Comparison of ENCODE assay signal across 28 cellular contexts in genomic region chr1:44849575-44850132, GRCh38. TPM values are rescaled to one million over a fixed set of nuclear protein-coding genes. Genes with fewer than 3 reads are reported as not detected.
DNase-seq lines count a peak whose midpoint lies in the region; ATAC-seq, FAIRE-seq and TF ChIP-seq lines count a peak whose summit lies in the region.
"Had no signal": no experiment of that assay in that cellular context is flagged by ENCODE, and none has a peak within 500 bp of the region (broad histone marks: within the 10 kb centered on the region; RNA-seq: fewer than 3 reads in every experiment).

No MANE protein-coding gene starts in this region.

- H3K79me2 ChIP-seq in mammary epithelial cell (ENCODE audit: insufficient read depth, low read length) = no peaks in the 10 kb centered on the region

- H3K4me1 ChIP-seq in mammary epithelial cell (ENCODE audit: insufficient read depth, low read length) = peaks cover 5% of the 10 kb centered on the region
- H3K4me1 ChIP-seq: BE2C, Caco-2, left lung, stomach, upper lobe of right lung had no signal

- H2AFZ ChIP-seq in mammary epithelial cell (ENCODE audit: low read depth, low read length) = no peak overlapping the region

- no peak overlapping the region for H3K27ac ChIP-seq in mammary epithelial cell (ENCODE audit: insufficient read depth, low read depth, low read length)
- H3K27ac ChIP-seq: esophagus squamous epithelium, left lung, stomach, upper lobe of right lung had no signal

- TF ChIP-seq CTCF in HFFc6 (IDR thresholded peaks at IDR 0.05) = no peak
- no peak for TF ChIP-seq CTCF in mammary epithelial cell (conservative IDR thresholded peaks at IDR 0.05 in 1 of 2, IDR thresholded peaks at IDR 0.05 in 1 of 2; ENCODE audit: extremely low read depth in 1 of 2, insufficient read depth in 1 of 2, low read depth in 1 of 2, low read length in 2 of 2)
- TF ChIP-seq CTCF in nephron (IDR thresholded peaks at IDR 0.05; ENCODE audit: unreplicated experiment in 3 of 3) = no peak
- TF ChIP-seq CTCF in D721Med (IDR thresholded peaks at IDR 0.05; ENCODE audit: insufficient read depth, missing control alignments) = no peak
- no peak for TF ChIP-seq CTCF in type B pancreatic cell (conservative IDR thresholded peaks at IDR 0.05)

- H3K27ac Mint-ChIP-seq in activated CD4-positive, alpha-beta T cell treated with anti-CD3 and anti-CD28 coated beads for 36 hours = no peak overlapping the region
- H3K27ac Mint-ChIP-seq in HFFc6 (no peak overlapping the region), nephron (peak overlapping the region in 2 of 3 experiments; percentile 64 to 95), type B pancreatic cell (no peak overlapping the region)
- H3K27ac Mint-ChIP-seq: activated B cell treated with CpG ODN at 0.5 μM for 24 hours, progenitor cell of endocrine pancreas had no signal

- no peaks in the 10 kb centered on the region for H3K9me3 Mint-ChIP-seq in activated CD4-positive, alpha-beta T cell treated with anti-CD3 and anti-CD28 coated beads for 36 hours (ENCODE audit: low read depth)
- no peaks in the 10 kb centered on the region for H3K9me3 Mint-ChIP-seq in HFFc6
- H3K9me3 Mint-ChIP-seq in nephron = no peaks in the 10 kb centered on the region
- H3K9me3 Mint-ChIP-seq in type B pancreatic cell = no peaks in the 10 kb centered on the region
- H3K9me3 Mint-ChIP-seq: activated B cell treated with CpG ODN at 0.5 μM for 24 hours had no signal

- 4% methylated on average over 2 of the region's 2 CpGs for WGBS in mammary epithelial cell (ENCODE audit: low coverage, missing lambda C conversion rate)

- dilution Hi-C loops in mammary epithelial cell (cut with HindIII; ENCODE audit: low sequenced_read_pairs) = loop anchor here (5.0 kb wide), 1 partner anchor 48 kb away; no protein-coding TSS in a partner anchor

- H3K27me3 Mint-ChIP-seq in activated CD4-positive, alpha-beta T cell treated with anti-CD3 and anti-CD28 coated beads for 36 hours = no peaks in the 10 kb centered on the region
- H3K27me3 Mint-ChIP-seq in HFFc6 (ENCODE audit: insufficient read depth) = no peaks in the 10 kb centered on the region
- no peaks in the 10 kb centered on the region for H3K27me3 Mint-ChIP-seq in nephron (ENCODE audit: low read depth)
- H3K27me3 Mint-ChIP-seq in type B pancreatic cell = no peaks in the 10 kb centered on the region
- H3K27me3 Mint-ChIP-seq: activated B cell treated with CpG ODN at 0.5 μM for 24 hours, progenitor cell of endocrine pancreas had no signal

- H3K36me3 Mint-ChIP-seq in activated CD4-positive, alpha-beta T cell treated with anti-CD3 and anti-CD28 coated beads for 36 hours (ENCODE audit: low read depth) = peaks cover 28% of the 10 kb centered on the region
- H3K36me3 Mint-ChIP-seq in HFFc6 (ENCODE audit: low read depth) (peaks cover 18% of the 10 kb centered on the region), nephron (ENCODE audit: low read depth) (peaks cover 22% of the 10 kb centered on the region), type B pancreatic cell (peaks cover 24% of the 10 kb centered on the region)

- peaks cover 11% of the 10 kb centered on the region for H3K4me1 Mint-ChIP-seq in activated CD4-positive, alpha-beta T cell treated with anti-CD3 and anti-CD28 coated beads for 36 hours
- peaks cover 7% of the 10 kb centered on the region for H3K4me1 Mint-ChIP-seq in HFFc6 (ENCODE audit: low read depth)
- peaks cover 36% of the 10 kb centered on the region for H3K4me1 Mint-ChIP-seq in nephron
- H3K4me1 Mint-ChIP-seq in type B pancreatic cell (ENCODE audit: unreplicated experiment) = peaks cover 10% of the 10 kb centered on the region

- H3K4me2 ChIP-seq in mammary epithelial cell (ENCODE audit: insufficient read depth, low read depth, low read length) = no peak overlapping the region
- H3K4me2 ChIP-seq: SK-N-SH had no signal

- no peak overlapping the region for H3K4me3 Mint-ChIP-seq in activated CD4-positive, alpha-beta T cell treated with anti-CD3 and anti-CD28 coated beads for 36 hours
- no peak overlapping the region for H3K4me3 Mint-ChIP-seq in HFFc6
- H3K4me3 Mint-ChIP-seq in nephron = no peak overlapping the region
- no peak overlapping the region for H3K4me3 Mint-ChIP-seq in type B pancreatic cell
- H3K4me3 Mint-ChIP-seq: activated B cell treated with CpG ODN at 0.5 μM for 24 hours had no signal

- no peaks in the 10 kb centered on the region for H3K36me3 ChIP-seq in mammary epithelial cell (ENCODE audit: insufficient read depth, low read length)
- H3K36me3 ChIP-seq: BE2C had no signal

- H3K9me3 ChIP-seq in mammary epithelial cell (replicated peaks; ENCODE audit: insufficient read depth, low read length) = no peaks in the 10 kb centered on the region
- H3K9me3 ChIP-seq: BE2C, Caco-2, esophagus squamous epithelium, left lung, SK-N-SH, stomach, upper lobe of right lung had no signal

- peak; percentile 89 for ATAC-seq in activated CD4-positive, alpha-beta T cell treated with anti-CD3 and anti-CD28 coated beads for 36 hours
- no peak for ATAC-seq in HG03469 (IDR thresholded peaks at IDR 0.05; ENCODE audit: unreplicated experiment)
- ATAC-seq: left lung, upper lobe of right lung had no signal

- no peak overlapping the region for H3K4me3 ChIP-seq in mammary epithelial cell (replicated peaks in 1 of 3; ENCODE audit: insufficient read depth in 1 of 3, low read depth in 2 of 3, low read length in 3 of 3)
- H3K4me3 ChIP-seq: esophagus squamous epithelium, left lung, stomach, upper lobe of right lung had no signal

- H3K9ac ChIP-seq in mammary epithelial cell (ENCODE audit: insufficient read depth, low read length) = no peak overlapping the region
- H3K9ac ChIP-seq: SK-N-SH had no signal

- in situ Hi-C loops in mammary epithelial cell (cut with MboI; ENCODE audit: low sequenced_read_pairs in 2 of 2) = loop anchor here in 1 of 2 donors (25.0 kb wide), 1 partner anchor 463 kb away; no protein-coding TSS in a partner anchor

- BruUV-seq in mammary epithelial cell (replicated peaks; lab: Mats Ljungman, UMichigan) = no TSS peak

- FAIRE-seq in D721Med (lab: Jason Lieb, UNC) = no peak
- FAIRE-seq: A204.1, HTR-8/SVneo, RCC 7860, small intestine had no signal

- no peak for DNase-seq in activated CD4-positive, alpha-beta T cell treated with anti-CD3 and anti-CD28 coated beads for 36 hours
- DNase-seq in activated CD4-positive, alpha-beta T cell treated with anti-CD3 and anti-CD28 coated beads for 4 hours = no peak
- DNase-seq in HFFc6 (peak; percentile 4), mammary epithelial cell (peak; percentile 82), D721Med (ENCODE audit: insufficient read length, low spot score) (no peak), type B pancreatic cell (ENCODE audit: extremely low spot score, unreplicated experiment) (no peak)
- DNase-seq: activated B cell treated with CpG ODN at 0.5 μM for 24 hours; activated CD8-positive, alpha-beta memory T cell treated with anti-CD3 and anti-CD28 coated beads for 24 hours; activated effector memory CD4-positive, alpha-beta T cell treated with Interleukin-2 at 50 U/mL for 16 hours; BE2C; Caco-2; effector CD8-positive, alpha-beta T cell; EL; esophagus squamous epithelium; HCEC 1CT; left lung; NCI-H510A treated with DMSO at 0.1 percent for 48 hours; SK-N-SH; small intestine; stimulated activated CD4-positive, alpha-beta T cell treated with anti-CD3 and anti-CD28 coated beads, Interleukin-2, amount 100 ng/mL, for 48 hours; stomach; upper lobe of right lung had no signal

- no peaks in the 10 kb centered on the region for H4K20me1 ChIP-seq in mammary epithelial cell (ENCODE audit: insufficient read depth, low read length)

- intact Hi-C loops in activated CD4-positive, alpha-beta T cell treated with anti-CD3 and anti-CD28 coated beads for 36 hours (cut with DNase I, micrococcal nuclease) = no loop called here
- intact Hi-C loops in mammary epithelial cell (cut with micrococcal nuclease) = no loop called here

- CTCF ChIA-PET in activated CD4-positive, alpha-beta T cell treated with anti-CD3 and anti-CD28 coated beads for 36 hours (lab: Charles Lee) = interaction anchor here (2.6 kb wide), 1 partner anchor 14 kb away, joined by 7 read pairs; no protein-coding TSS in a partner anchor
- CTCF ChIA-PET in mammary epithelial cell (lab: Charles Lee; ENCODE audit: low non-redundant PET) = no interaction called here

- POLR2A ChIA-PET in activated CD4-positive, alpha-beta T cell treated with anti-CD3 and anti-CD28 coated beads for 36 hours (lab: Charles Lee) = no interaction called here

- no peaks in the 10 kb centered on the region for H3K27me3 ChIP-seq in mammary epithelial cell (ENCODE audit: insufficient read depth, low read length)
- H3K27me3 ChIP-seq: BE2C, esophagus squamous epithelium, left lung, stomach, upper lobe of right lung had no signal

RNA-seq across cellular contexts. Expression of gene PTCH2, which starts 6.6 kb away (rescaled TPM):
- under 1 TPM; 0.37 to 0.69 TPM for total RNA-seq in activated CD4-positive, alpha-beta T cell treated with anti-CD3 and anti-CD28 coated beads for 36 hours
- under 1 TPM; 0.37 to 0.81 (median 0.61) TPM for total RNA-seq in HFFc6 (2021; fragmentation: NEBNext Ultra II Directional; extraction: Animal tissue kit (Norgen Biotek cat#: 25700))
- total RNA-seq in mammary epithelial cell (under 1 TPM; under 0.01 to 0.33 TPM), type B pancreatic cell (ENCODE audit: low replicate concordance) (1.6 and 3.4 TPM in 2 replicates)
- polyA plus RNA-seq in mammary epithelial cell = 0.03 TPM
- not detected for polyA minus RNA-seq in mammary epithelial cell

RNA-seq across cellular contexts. Expression of gene BTBD19, which starts 41.3 kb away (rescaled TPM):
- 10 to 100 TPM; 16.7 to 17.2 TPM for total RNA-seq in activated CD4-positive, alpha-beta T cell treated with anti-CD3 and anti-CD28 coated beads for 36 hours
- 10 to 100 TPM; 12.2 to 21.4 (median 13.9) TPM for total RNA-seq in HFFc6 (2021; fragmentation: NEBNext Ultra II Directional; extraction: Animal tissue kit (Norgen Biotek cat#: 25700))
- 10 to 100 TPM in 1 of 2 donors, 1 to 10 TPM in 1; 2.3 to 27.3 TPM for total RNA-seq in mammary epithelial cell
- 4.6 TPM for polyA plus RNA-seq in mammary epithelial cell
- polyA minus RNA-seq in mammary epithelial cell = 22.7 TPM
- 7.0 and 10.3 TPM in 2 replicates for total RNA-seq in type B pancreatic cell (ENCODE audit: low replicate concordance)

RNA-seq across cellular contexts. Expression of gene DYNLT4, which starts 42.5 kb away (rescaled TPM):
- under 1 TPM in 1 of 2 experiments, not detected in 1; 0.32 TPM for total RNA-seq in activated CD4-positive, alpha-beta T cell treated with anti-CD3 and anti-CD28 coated beads for 36 hours
- total RNA-seq in HFFc6 (2021; fragmentation: NEBNext Ultra II Directional; extraction: Animal tissue kit (Norgen Biotek cat#: 25700)) = under 1 TPM in 1 of 6 experiments, not detected in 5; 0.46 TPM
- total RNA-seq in mammary epithelial cell (not detected), type B pancreatic cell (ENCODE audit: low replicate concordance) (1.1 TPM in 1 of 2 replicates, not detected in the other)
- not detected for polyA plus RNA-seq in mammary epithelial cell
- not detected for polyA minus RNA-seq in mammary epithelial cell
- total RNA-seq: activated B cell treated with CpG ODN at 0.5 μM for 24 hours, Caco-2, esophagus squamous epithelium, upper lobe of right lung had no signal

RNA-seq across cellular contexts. Expression of gene PLK3, which starts 49.5 kb away (rescaled TPM):
- total RNA-seq in activated CD4-positive, alpha-beta T cell treated with anti-CD3 and anti-CD28 coated beads for 36 hours = 10 to 100 TPM; 52.1 to 52.7 TPM
- 10 to 100 TPM; 37.1 to 44.6 (median 39.2) TPM for total RNA-seq in HFFc6 (2021; fragmentation: NEBNext Ultra II Directional; extraction: Animal tissue kit (Norgen Biotek cat#: 25700))
- 100 to 1,000 TPM in 1 of 2 donors, 10 to 100 TPM in 1; 53.5 to 101 TPM for total RNA-seq in mammary epithelial cell
- polyA plus RNA-seq in mammary epithelial cell = 54.6 TPM
- polyA minus RNA-seq in mammary epithelial cell = 73.4 TPM
- 18.5 and 39.1 TPM in 2 replicates for total RNA-seq in type B pancreatic cell (ENCODE audit: low replicate concordance)

Comparison
In these comparisons a context has a peak if more than half of its experiments do, and no peak if none do; other contexts are left out.
1. DNase-seq: peak in HFFc6 (single experiment) and mammary epithelial cell (single experiment); none in activated CD4-positive, alpha-beta T cell treated with anti-CD3 and anti-CD28 coated beads for 36 hours (single experiment), activated CD4-positive, alpha-beta T cell treated with anti-CD3 and anti-CD28 coated beads for 4 hours (0 of 2), D721Med (single experiment) and type B pancreatic cell (single experiment).
2. H3K27ac Mint-ChIP-seq: peak in nephron (2 of 3); none in activated CD4-positive, alpha-beta T cell treated with anti-CD3 and anti-CD28 coated beads for 36 hours (single experiment), HFFc6 (single experiment) and type B pancreatic cell (single experiment).